8 cellular contexts compared by ENCODE assay signal in genomic region chr10:47165711-47166404, GRCh38.
DNase-seq lines count a peak whose midpoint lies in the region; ATAC-seq and TF ChIP-seq lines count a peak whose summit lies in the region.

No MANE protein-coding gene starts in this region.

- H3K27me3 ChIP-seq in Peyer's patch (no peaks in the 10 kb centered on the region), prostate gland (replicated peaks; ENCODE audit: insufficient read depth) (no peaks in the 10 kb centered on the region), MG63 (no peaks in the 10 kb centered on the region)

- H3K4me1 Mint-ChIP-seq in activated naive CD4-positive, alpha-beta T cell treated with anti-CD3 and anti-CD28 coated beads, Interleukin-2, amount 10 ng/mL, durations not matched to agents 7 days and 5 days, result peaks cover 28% of the 10 kb centered on the region
- H3K4me1 Mint-ChIP-seq in progenitor cell of endocrine pancreas (ENCODE audit: low read depth), result no peaks in the 10 kb centered on the region

- no peaks in the 10 kb centered on the region for H3K36me3 ChIP-seq in Peyer's patch
- H3K36me3 ChIP-seq in prostate gland, result no peaks in the 10 kb centered on the region
- no peaks in the 10 kb centered on the region for H3K36me3 ChIP-seq in MG63

- H3K4me3 ChIP-seq in Peyer's patch (peak overlapping the region; percentile 26 to 34 (median 30)), prostate gland (peak overlapping the region in 1 of 2 donors; percentile 22), MG63 (no peak overlapping the region)

- intact Hi-C loops in prostate gland (cut with DNase I), result loop anchor here (5.0 kb wide), 1 partner anchor 131 kb away; no protein-coding TSS in a partner anchor

- H3K36me3 Mint-ChIP-seq in activated naive CD4-positive, alpha-beta T cell treated with anti-CD3 and anti-CD28 coated beads, Interleukin-2, amount 10 ng/mL, durations not matched to agents 7 days and 5 days, result peaks cover 4% of the 10 kb centered on the region
- H3K36me3 Mint-ChIP-seq in progenitor cell of endocrine pancreas (ENCODE audit: insufficient read depth), result no peaks in the 10 kb centered on the region

- H3K4me3 Mint-ChIP-seq in activated naive CD4-positive, alpha-beta T cell treated with anti-CD3 and anti-CD28 coated beads, Interleukin-2, amount 10 ng/mL, durations not matched to agents 7 days and 5 days, result peak overlapping the region; percentile 72
- H3K4me3 Mint-ChIP-seq in progenitor cell of endocrine pancreas (ENCODE audit: low read depth), result no peak overlapping the region

- CTCF ChIA-PET in activated naive CD4-positive, alpha-beta T cell treated with anti-CD3 and anti-CD28 coated beads, Interleukin-2, amount 10 ng/mL, durations not matched to agents 7 days and 5 days (lab: Charles Lee), result interaction anchor here (0.8 to 1.6 kb wide), 3 partner anchors 106 to 119 kb away, joined by 3 to 5 read pairs (median 5); no protein-coding TSS in a partner anchor

- H3K9me3 Mint-ChIP-seq in activated naive CD4-positive, alpha-beta T cell treated with anti-CD3 and anti-CD28 coated beads, Interleukin-2, amount 10 ng/mL, durations not matched to agents 7 days and 5 days, result peaks cover 5% of the 10 kb centered on the region
- H3K9me3 Mint-ChIP-seq in progenitor cell of endocrine pancreas (ENCODE audit: low read depth), result peaks cover 8% of the 10 kb centered on the region

- no peaks in the 10 kb centered on the region for H3K9me3 ChIP-seq in Peyer's patch
- no peaks in the 10 kb centered on the region for H3K9me3 ChIP-seq in prostate gland
- no peaks in the 10 kb centered on the region for H3K9me3 ChIP-seq in MG63

- H3K27ac ChIP-seq in Peyer's patch (peak overlapping the region; percentile 43 to 67 (median 58)), prostate gland (peak overlapping the region in 1 of 2 donors; percentile 25)

- 11% methylated on average over 26 of the region's 26 CpGs for WGBS in prostate gland

- peaks cover 4% of the 10 kb centered on the region for H3K27me3 Mint-ChIP-seq in activated naive CD4-positive, alpha-beta T cell treated with anti-CD3 and anti-CD28 coated beads, Interleukin-2, amount 10 ng/mL, durations not matched to agents 7 days and 5 days
- peaks cover 12% of the 10 kb centered on the region for H3K27me3 Mint-ChIP-seq in progenitor cell of endocrine pancreas

- H3K4me1 ChIP-seq in Peyer's patch (peaks cover 0 to 10% (median 0%) of the 10 kb centered on the region in 4 donors), prostate gland (replicated peaks) (no peaks in the 10 kb centered on the region)

- peak overlapping the region; percentile 87 for H3K27ac Mint-ChIP-seq in activated naive CD4-positive, alpha-beta T cell treated with anti-CD3 and anti-CD28 coated beads, Interleukin-2, amount 10 ng/mL, durations not matched to agents 7 days and 5 days
- H3K27ac Mint-ChIP-seq in progenitor cell of endocrine pancreas, result no peak overlapping the region

- TF ChIP-seq POLR2A in Peyer's patch (IDR thresholded peaks at IDR 0.05) (no peak), prostate gland (IDR thresholded peaks at IDR 0.05) (no peak)

- TF ChIP-seq CTCF in Peyer's patch (IDR thresholded peaks at IDR 0.05) (no peak), prostate gland (IDR thresholded peaks at IDR 0.05) (no peak), progenitor cell of endocrine pancreas (IDR thresholded peaks at IDR 0.05; ENCODE audit: unreplicated experiment) (no peak)

- peak in 2 of 3 donors; percentile 46 to 70 for DNase-seq in Peyer's patch
- DNase-seq in activated naive CD4-positive, alpha-beta T cell treated with anti-CD3 and anti-CD28 coated beads, Interleukin-2, amount 10 ng/mL, durations not matched to agents 7 days and 5 days, result peak; percentile 64
- DNase-seq in germinal center (ENCODE audit: low spot score), result peak; percentile 9
- DNase-seq in prostate gland (ENCODE audit: low spot score), result peak; percentile 22
- DNase-seq in NCI-H1048 (lab: John Stamatoyannopoulos, UW), result no peak
- DNase-seq in progenitor cell of endocrine pancreas (ENCODE audit: low spot score, unreplicated experiment), result no peak
- DNase-seq in MG63, result no peak

- ATAC-seq in GM19328 (IDR thresholded peaks at IDR 0.05; ENCODE audit: unreplicated experiment), result no peak

Comparison
In these comparisons a context has a peak if more than half of its experiments do, and no peak if none do; other contexts are left out.
1. DNase-seq: peak in Peyer's patch (2 of 3), activated naive CD4-positive, alpha-beta T cell treated with anti-CD3 and anti-CD28 coated beads, Interleukin-2, amount 10 ng/mL, durations not matched to agents 7 days and 5 days (single experiment), germinal center (single experiment) and prostate gland (single experiment); none in NCI-H1048 (single experiment), progenitor cell of endocrine pancreas (single experiment) and MG63 (single experiment).